ENCODE assay signal across 14 cellular contexts in the genomic region with DNA sequence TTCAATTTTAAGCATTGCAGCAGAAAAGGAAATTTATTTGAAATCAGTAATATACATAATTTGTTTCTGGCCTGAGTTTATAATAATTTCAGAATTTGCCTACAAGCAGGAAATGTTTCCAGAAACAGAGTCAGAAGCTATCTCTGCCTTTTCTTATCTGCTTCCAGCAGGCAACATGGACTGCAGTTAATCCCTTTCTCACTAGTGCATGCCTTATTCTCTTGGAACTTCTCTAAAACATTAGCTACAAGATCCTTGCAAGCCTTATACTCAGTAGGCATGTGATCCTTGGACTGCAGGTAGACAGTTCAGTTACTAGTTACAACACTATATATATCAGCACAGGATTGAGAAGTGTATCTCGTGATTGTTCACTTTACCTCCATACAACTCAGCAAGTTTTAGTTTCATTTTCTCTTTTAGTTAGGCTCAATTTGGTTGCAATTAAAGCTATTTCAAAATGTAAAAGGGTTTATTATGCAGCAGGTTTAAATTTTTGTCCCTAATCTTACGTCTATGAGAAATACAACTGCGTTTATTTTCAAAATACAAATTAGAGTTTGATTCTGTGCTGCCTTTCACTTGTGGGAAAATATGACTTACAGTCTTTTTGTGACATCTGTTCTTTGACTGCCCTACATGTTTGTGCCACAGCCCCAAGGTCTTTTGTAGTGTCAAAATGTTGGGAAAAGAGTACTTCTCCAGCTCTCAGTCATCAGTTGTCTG.
DNase-seq lines count a peak whose midpoint lies in the region; ATAC-seq and TF ChIP-seq lines count a peak whose summit lies in the region.
"Had no signal": no experiment of that assay in that cellular context is flagged by ENCODE, and none has a peak within 500 bp of the region (broad histone marks: within the 10 kb centered on the region; RNA-seq: fewer than 3 reads in every experiment).

No MANE protein-coding gene starts in this region.

- no peak for TF ChIP-seq CTCF in suprapubic skin (IDR thresholded peaks at IDR 0.05)

- POLR2A ChIA-PET in activated CD4-positive, alpha-beta memory T cell treated with anti-CD3 and anti-CD28 coated beads, Interleukin-2, amount 10 ng/mL, durations not matched to agents 7 days and 5 days (lab: Charles Lee), result no interaction called here
- POLR2A ChIA-PET in activated CD4-positive, alpha-beta memory T cell treated with anti-CD3 and anti-CD28 coated beads for 36 hours (lab: Charles Lee), result no interaction called here

- 34% methylated on average over 3 of the region's 3 CpGs for WGBS in suprapubic skin

- no peaks in the 10 kb centered on the region for H3K27me3 Mint-ChIP-seq in activated CD4-positive, alpha-beta memory T cell treated with anti-CD3 and anti-CD28 coated beads, Interleukin-2, amount 10 ng/mL, durations not matched to agents 7 days and 5 days
- no peaks in the 10 kb centered on the region for H3K27me3 Mint-ChIP-seq in activated CD4-positive, alpha-beta memory T cell treated with anti-CD3 and anti-CD28 coated beads for 36 hours
- peaks cover 0 to 2% (median 0%) of the 10 kb centered on the region in 3 donors for H3K27me3 Mint-ChIP-seq in immature natural killer cell (ENCODE audit: low read depth in 3 of 3)
- H3K27me3 Mint-ChIP-seq: B cell had no signal

- H3K9me3 ChIP-seq in suprapubic skin, result no peaks in the 10 kb centered on the region

- no peak overlapping the region for H3K27ac ChIP-seq in suprapubic skin

- TF ChIP-seq EP300 in suprapubic skin (IDR thresholded peaks at IDR 0.05), result no peak

- H3K4me1 ChIP-seq in suprapubic skin, result no peaks in the 10 kb centered on the region

- intact Hi-C loops in activated CD4-positive, alpha-beta memory T cell treated with anti-CD3 and anti-CD28 coated beads for 36 hours (cut with micrococcal nuclease), result no loop called here

- no peak for DNase-seq in activated CD4-positive, alpha-beta memory T cell treated with anti-CD3 and anti-CD28 coated beads, Interleukin-2, amount 10 ng/mL, durations not matched to agents 7 days and 5 days
- DNase-seq in activated CD4-positive, alpha-beta memory T cell treated with anti-CD3 and anti-CD28 coated beads for 36 hours, result no peak
- DNase-seq in SW480 (ENCODE audit: low spot score), result peak; percentile 1
- peak in 1 of 3 donors; percentile 1 for DNase-seq in immature natural killer cell
- DNase-seq in suprapubic skin (ENCODE audit: low spot score in 2 of 2), result no peak
- DNase-seq: amygdala; MV-4-11; SHP77 treated with DMSO at 0.1 percent for 48 hours; stimulated activated CD4-positive, alpha-beta T cell treated with anti-CD3 and anti-CD28 coated beads, Interleukin-12 subunit alpha, Interleukin-12 subunit beta, amount 100 ng/mL, for 4 hours; stimulated activated naive CD4-positive, alpha-beta T cell treated with Interleukin-2 at 50 U/mL for 16 hours had no signal

- H3K9me3 Mint-ChIP-seq in activated CD4-positive, alpha-beta memory T cell treated with anti-CD3 and anti-CD28 coated beads, Interleukin-2, amount 10 ng/mL, durations not matched to agents 7 days and 5 days, result peaks cover 18% of the 10 kb centered on the region
- H3K9me3 Mint-ChIP-seq in activated CD4-positive, alpha-beta memory T cell treated with anti-CD3 and anti-CD28 coated beads for 36 hours, result peaks cover 32% of the 10 kb centered on the region
- peaks cover 5 to 33% (median 17%) of the 10 kb centered on the region in 6 donors for H3K9me3 Mint-ChIP-seq in immature natural killer cell

- H3K27me3 ChIP-seq in suprapubic skin, result no peaks in the 10 kb centered on the region

- H3K27ac Mint-ChIP-seq in activated CD4-positive, alpha-beta memory T cell treated with anti-CD3 and anti-CD28 coated beads, Interleukin-2, amount 10 ng/mL, durations not matched to agents 7 days and 5 days, result no peak overlapping the region
- no peak overlapping the region for H3K27ac Mint-ChIP-seq in activated CD4-positive, alpha-beta memory T cell treated with anti-CD3 and anti-CD28 coated beads for 36 hours
- peak overlapping the region; percentile 29 to 71 (median 42) for H3K27ac Mint-ChIP-seq in immature natural killer cell
- H3K27ac Mint-ChIP-seq: B cell had no signal

- TF ChIP-seq POLR2A in suprapubic skin (IDR thresholded peaks at IDR 0.05), result no peak

- no peaks in the 10 kb centered on the region for H3K4me1 Mint-ChIP-seq in activated CD4-positive, alpha-beta memory T cell treated with anti-CD3 and anti-CD28 coated beads, Interleukin-2, amount 10 ng/mL, durations not matched to agents 7 days and 5 days
- no peaks in the 10 kb centered on the region for H3K4me1 Mint-ChIP-seq in activated CD4-positive, alpha-beta memory T cell treated with anti-CD3 and anti-CD28 coated beads for 36 hours (ENCODE audit: low read depth)
- H3K4me1 Mint-ChIP-seq in immature natural killer cell, result peaks cover 21 to 26% of the 10 kb centered on the region in 2 donors
- H3K4me1 Mint-ChIP-seq: B cell had no signal

- no peak for ATAC-seq in GM19035 (IDR thresholded peaks at IDR 0.05; ENCODE audit: unreplicated experiment)
- ATAC-seq in HG02981 (IDR thresholded peaks at IDR 0.05; ENCODE audit: unreplicated experiment), result no peak
- no peak for ATAC-seq in HG02870 (IDR thresholded peaks at IDR 0.05; ENCODE audit: unreplicated experiment)

- H3K36me3 Mint-ChIP-seq in activated CD4-positive, alpha-beta memory T cell treated with anti-CD3 and anti-CD28 coated beads, Interleukin-2, amount 10 ng/mL, durations not matched to agents 7 days and 5 days (ENCODE audit: low read depth), result no peaks in the 10 kb centered on the region
- no peaks in the 10 kb centered on the region for H3K36me3 Mint-ChIP-seq in activated CD4-positive, alpha-beta memory T cell treated with anti-CD3 and anti-CD28 coated beads for 36 hours
- H3K36me3 Mint-ChIP-seq in immature natural killer cell, result no peaks in the 10 kb centered on the region

- H3K36me3 ChIP-seq in suprapubic skin, result no peaks in the 10 kb centered on the region

- CTCF ChIA-PET in activated CD4-positive, alpha-beta memory T cell treated with anti-CD3 and anti-CD28 coated beads, Interleukin-2, amount 10 ng/mL, durations not matched to agents 7 days and 5 days (lab: Charles Lee), result no interaction called here
- CTCF ChIA-PET in activated CD4-positive, alpha-beta memory T cell treated with anti-CD3 and anti-CD28 coated beads for 36 hours (lab: Charles Lee), result no interaction called here

- H3K4me3 Mint-ChIP-seq in activated CD4-positive, alpha-beta memory T cell treated with anti-CD3 and anti-CD28 coated beads, Interleukin-2, amount 10 ng/mL, durations not matched to agents 7 days and 5 days, result peak overlapping the region; percentile 21
- no peak overlapping the region for H3K4me3 Mint-ChIP-seq in activated CD4-positive, alpha-beta memory T cell treated with anti-CD3 and anti-CD28 coated beads for 36 hours
- H3K4me3 Mint-ChIP-seq in immature natural killer cell, result peak overlapping the region; percentile 43 to 77 (median 64)
- H3K4me3 Mint-ChIP-seq: B cell had no signal

- H3K4me3 ChIP-seq in suprapubic skin, result peak overlapping the region; percentile 6

Comparison
In these comparisons a context has a peak if more than half of its experiments do, and no peak if none do; other contexts are left out.
1. H3K27ac Mint-ChIP-seq: peak in immature natural killer cell (6 of 6); none in activated CD4-positive, alpha-beta memory T cell treated with anti-CD3 and anti-CD28 coated beads, Interleukin-2, amount 10 ng/mL, durations not matched to agents 7 days and 5 days (single experiment) and activated CD4-positive, alpha-beta memory T cell treated with anti-CD3 and anti-CD28 coated beads for 36 hours (single experiment).